Comparison of ENCODE assay signal across 15 cellular contexts in the genomic region with DNA sequence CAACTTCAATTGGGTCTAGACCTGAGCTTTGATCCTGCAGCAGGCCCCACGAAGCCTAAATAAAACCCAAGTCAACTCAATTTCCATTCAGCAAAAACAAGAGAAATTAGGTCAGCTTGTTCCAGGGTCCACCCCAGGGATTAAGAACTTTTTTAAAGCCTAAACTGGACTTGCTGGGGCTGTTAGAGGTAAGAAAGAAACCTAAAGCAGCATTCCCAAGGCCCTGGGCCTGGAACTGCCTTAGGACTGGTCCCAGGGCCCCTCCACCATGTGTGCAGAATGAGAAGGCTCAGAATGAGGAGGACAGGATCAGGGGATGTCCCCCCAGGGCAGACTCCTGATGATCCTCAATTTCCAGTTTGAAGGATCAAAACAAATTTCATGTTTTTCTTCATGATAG.
DNase-seq lines count a peak whose midpoint lies in the region; ATAC-seq and TF ChIP-seq lines count a peak whose summit lies in the region.
"Had no signal": no experiment of that assay in that cellular context is flagged by ENCODE, and none has a peak within 500 bp of the region (broad histone marks: within the 10 kb centered on the region; RNA-seq: fewer than 3 reads in every experiment).

No MANE protein-coding gene starts in this region.

- in situ Hi-C loops in GM23248 (cut with MboI): no loop called here

- H3K79me2 ChIP-seq in GM23338 (replicated peaks; ENCODE audit: insufficient read depth): peaks cover 6% of the 10 kb centered on the region; the same call in 1 of the 2 replicates
- H3K79me2 ChIP-seq in GM23248 (ENCODE audit: insufficient read depth): peaks cover 4% of the 10 kb centered on the region

- H3K9me3 Mint-ChIP-seq in GM23338: no peaks in the 10 kb centered on the region; the same call in 2 of the 3 replicates
- H3K9me3 Mint-ChIP-seq: HFFc6 had no signal

- no peaks in the 10 kb centered on the region for H3K9me3 ChIP-seq in right atrium auricular region
- H3K9me3 ChIP-seq in upper lobe of left lung: no peaks in the 10 kb centered on the region
- H3K9me3 ChIP-seq in GM23248 (ENCODE audit: low read depth): no peaks in the 10 kb centered on the region

- no peak for TF ChIP-seq EP300 in upper lobe of left lung (IDR thresholded peaks at IDR 0.05)

- H4K20me1 ChIP-seq in GM23338 (replicated peaks; ENCODE audit: insufficient read depth) (no peaks in the 10 kb centered on the region), GM23248 (ENCODE audit: insufficient read depth) (peaks cover 4% of the 10 kb centered on the region; the same call in 1 of the 2 replicates)

- no peaks in the 10 kb centered on the region for H3K36me3 Mint-ChIP-seq in GM23338 (ENCODE audit: low read depth)

- no peak overlapping the region for H3K4me3 Mint-ChIP-seq in GM23338
- H3K4me3 Mint-ChIP-seq: HFFc6 had no signal

- H3K9me2 ChIP-seq in GM23338 (ENCODE audit: insufficient read depth): no peaks in the 10 kb centered on the region
- H3K9me2 ChIP-seq in GM23248 (ENCODE audit: insufficient read depth): no peaks in the 10 kb centered on the region

- 78 to 84% methylated on average over 1 of the region's 1 CpG for WGBS in upper lobe of left lung, 2 donors
- WGBS in GM23248 (ENCODE audit: low coverage in 1 of 2, low lambda C conversion rate in 2 of 2, missing lambda C conversion rate in 2 of 2), 2 experiments: 89 to 91% methylated on average over 1 of the region's 1 CpG

- H2AFZ ChIP-seq in GM23338 (no peak overlapping the region), GM23248 (no peak overlapping the region)

- peaks cover 8% of the 10 kb centered on the region for H3K27me3 Mint-ChIP-seq in GM23338 (ENCODE audit: insufficient read depth, low read depth, poor library complexity)

- H3F3A ChIP-seq in GM23338 (replicated peaks; ENCODE audit: low read depth): no peaks in the 10 kb centered on the region
- no peaks in the 10 kb centered on the region for H3F3A ChIP-seq in GM23248 (ENCODE audit: insufficient read depth)

- H3K36me3 ChIP-seq in GM23338 (ENCODE audit: insufficient read depth) (no peaks in the 10 kb centered on the region), right atrium auricular region (no peaks in the 10 kb centered on the region), upper lobe of left lung (no peaks in the 10 kb centered on the region), GM23248 (ENCODE audit: low read depth) (no peaks in the 10 kb centered on the region)

- H3K4me1 ChIP-seq in GM23338 (ENCODE audit: insufficient read depth) (peaks cover 83% of the 10 kb centered on the region), right atrium auricular region (peaks cover 0 to 21% of the 10 kb centered on the region in 2 donors), upper lobe of left lung (peaks cover 9 to 19% (median 13%) of the 10 kb centered on the region in 4 donors), GM23248 (ENCODE audit: insufficient read depth) (no peaks in the 10 kb centered on the region)

- TF ChIP-seq POLR2A in upper lobe of left lung (IDR thresholded peaks at IDR 0.05): no peak

- H3K27ac ChIP-seq in GM23338 (ENCODE audit: low read depth): no peak overlapping the region
- H3K27ac ChIP-seq in right atrium auricular region: peak overlapping the region; percentile 24 to 41
- peak overlapping the region in 1 of 4 donors; percentile 32 for H3K27ac ChIP-seq in upper lobe of left lung
- H3K27ac ChIP-seq in GM23248: no peak overlapping the region

- peaks cover 82% of the 10 kb centered on the region for H3K4me1 Mint-ChIP-seq in GM23338

- H3K27me3 ChIP-seq in GM23338 (ENCODE audit: insufficient read depth) (peaks cover 17% of the 10 kb centered on the region), right atrium auricular region (no peaks in the 10 kb centered on the region), upper lobe of left lung (no peaks in the 10 kb centered on the region), GM23248 (replicated peaks; ENCODE audit: insufficient read depth) (no peaks in the 10 kb centered on the region)

- intact Hi-C loops in sciatic nerve (cut with DNase I): loop anchor here (10.0 kb wide), 1 partner anchor 380 kb away; no protein-coding TSS in a partner anchor

- peak overlapping the region; percentile 28; the same call in 1 of the 2 replicates for H3K4me2 ChIP-seq in GM23338
- no peak overlapping the region for H3K4me2 ChIP-seq in GM23248 (ENCODE audit: unreplicated experiment)

- no peak overlapping the region for H3K4me3 ChIP-seq in GM23338
- H3K4me3 ChIP-seq in right atrium auricular region: no peak overlapping the region
- no peak overlapping the region for H3K4me3 ChIP-seq in upper lobe of left lung
- H3K4me3 ChIP-seq in GM23248: no peak overlapping the region
- H3K4me3 ChIP-seq: GM12878 had no signal

- no peak for ATAC-seq in GM23338
- peak; percentile 51 for ATAC-seq in sciatic nerve
- ATAC-seq in upper lobe of left lung (ENCODE audit: low FRiP score in 2 of 2): no peak
- no peak for ATAC-seq in GM21576 (IDR thresholded peaks at IDR 0.05; ENCODE audit: unreplicated experiment)
- ATAC-seq: GM12878 had no signal

- TF ChIP-seq CTCF in GM23338 (conservative IDR thresholded peaks at IDR 0.05; ENCODE audit: low read depth in 2 of 2): no peak
- TF ChIP-seq CTCF in right atrium auricular region (IDR thresholded peaks at IDR 0.05): no peak
- TF ChIP-seq CTCF in upper lobe of left lung (IDR thresholded peaks at IDR 0.05): no peak

- H3K27ac Mint-ChIP-seq in GM23338: no peak overlapping the region; the same call in 1 of the 2 replicates

- no peak for DNase-seq in GM23338 (ENCODE audit: low spot score)
- DNase-seq in cerebellar cortex (ENCODE audit: low spot score): peak; percentile 8
- no peak for DNase-seq in right atrium auricular region (ENCODE audit: low spot score)
- DNase-seq in sciatic nerve (ENCODE audit: low spot score): no peak
- no peak for DNase-seq in upper lobe of left lung
- DNase-seq in GM23248: no peak
- DNase-seq in NCI-H2227 treated with DMSO at 0.1 percent for 48 hours (lab: John Stamatoyannopoulos, UW): no peak
- DNase-seq: DMS153, EL, GOT3, HFFc6, NCI-H1930, NCI-H510A treated with DMSO at 0.1 percent for 48 hours had no signal

- H3K9ac ChIP-seq in GM23248: no peak overlapping the region

TF ChIP-seq in GM23338, 12 proteins besides CTCF, POLR2A, EP300 and RAD21 (continues in another document):
- TF ChIP-seq POLR2AphosphoS5 (IDR thresholded peaks at IDR 0.05; ENCODE audit: low read depth): no peak
- no peak for TF ChIP-seq STAT1 (IDR thresholded peaks at IDR 0.05; ENCODE audit: unreplicated experiment)
- no peak for TF ChIP-seq EZH2 (IDR thresholded peaks at IDR 0.05; ENCODE audit: low read depth, unreplicated experiment)
- TF ChIP-seq, protein P1, sequence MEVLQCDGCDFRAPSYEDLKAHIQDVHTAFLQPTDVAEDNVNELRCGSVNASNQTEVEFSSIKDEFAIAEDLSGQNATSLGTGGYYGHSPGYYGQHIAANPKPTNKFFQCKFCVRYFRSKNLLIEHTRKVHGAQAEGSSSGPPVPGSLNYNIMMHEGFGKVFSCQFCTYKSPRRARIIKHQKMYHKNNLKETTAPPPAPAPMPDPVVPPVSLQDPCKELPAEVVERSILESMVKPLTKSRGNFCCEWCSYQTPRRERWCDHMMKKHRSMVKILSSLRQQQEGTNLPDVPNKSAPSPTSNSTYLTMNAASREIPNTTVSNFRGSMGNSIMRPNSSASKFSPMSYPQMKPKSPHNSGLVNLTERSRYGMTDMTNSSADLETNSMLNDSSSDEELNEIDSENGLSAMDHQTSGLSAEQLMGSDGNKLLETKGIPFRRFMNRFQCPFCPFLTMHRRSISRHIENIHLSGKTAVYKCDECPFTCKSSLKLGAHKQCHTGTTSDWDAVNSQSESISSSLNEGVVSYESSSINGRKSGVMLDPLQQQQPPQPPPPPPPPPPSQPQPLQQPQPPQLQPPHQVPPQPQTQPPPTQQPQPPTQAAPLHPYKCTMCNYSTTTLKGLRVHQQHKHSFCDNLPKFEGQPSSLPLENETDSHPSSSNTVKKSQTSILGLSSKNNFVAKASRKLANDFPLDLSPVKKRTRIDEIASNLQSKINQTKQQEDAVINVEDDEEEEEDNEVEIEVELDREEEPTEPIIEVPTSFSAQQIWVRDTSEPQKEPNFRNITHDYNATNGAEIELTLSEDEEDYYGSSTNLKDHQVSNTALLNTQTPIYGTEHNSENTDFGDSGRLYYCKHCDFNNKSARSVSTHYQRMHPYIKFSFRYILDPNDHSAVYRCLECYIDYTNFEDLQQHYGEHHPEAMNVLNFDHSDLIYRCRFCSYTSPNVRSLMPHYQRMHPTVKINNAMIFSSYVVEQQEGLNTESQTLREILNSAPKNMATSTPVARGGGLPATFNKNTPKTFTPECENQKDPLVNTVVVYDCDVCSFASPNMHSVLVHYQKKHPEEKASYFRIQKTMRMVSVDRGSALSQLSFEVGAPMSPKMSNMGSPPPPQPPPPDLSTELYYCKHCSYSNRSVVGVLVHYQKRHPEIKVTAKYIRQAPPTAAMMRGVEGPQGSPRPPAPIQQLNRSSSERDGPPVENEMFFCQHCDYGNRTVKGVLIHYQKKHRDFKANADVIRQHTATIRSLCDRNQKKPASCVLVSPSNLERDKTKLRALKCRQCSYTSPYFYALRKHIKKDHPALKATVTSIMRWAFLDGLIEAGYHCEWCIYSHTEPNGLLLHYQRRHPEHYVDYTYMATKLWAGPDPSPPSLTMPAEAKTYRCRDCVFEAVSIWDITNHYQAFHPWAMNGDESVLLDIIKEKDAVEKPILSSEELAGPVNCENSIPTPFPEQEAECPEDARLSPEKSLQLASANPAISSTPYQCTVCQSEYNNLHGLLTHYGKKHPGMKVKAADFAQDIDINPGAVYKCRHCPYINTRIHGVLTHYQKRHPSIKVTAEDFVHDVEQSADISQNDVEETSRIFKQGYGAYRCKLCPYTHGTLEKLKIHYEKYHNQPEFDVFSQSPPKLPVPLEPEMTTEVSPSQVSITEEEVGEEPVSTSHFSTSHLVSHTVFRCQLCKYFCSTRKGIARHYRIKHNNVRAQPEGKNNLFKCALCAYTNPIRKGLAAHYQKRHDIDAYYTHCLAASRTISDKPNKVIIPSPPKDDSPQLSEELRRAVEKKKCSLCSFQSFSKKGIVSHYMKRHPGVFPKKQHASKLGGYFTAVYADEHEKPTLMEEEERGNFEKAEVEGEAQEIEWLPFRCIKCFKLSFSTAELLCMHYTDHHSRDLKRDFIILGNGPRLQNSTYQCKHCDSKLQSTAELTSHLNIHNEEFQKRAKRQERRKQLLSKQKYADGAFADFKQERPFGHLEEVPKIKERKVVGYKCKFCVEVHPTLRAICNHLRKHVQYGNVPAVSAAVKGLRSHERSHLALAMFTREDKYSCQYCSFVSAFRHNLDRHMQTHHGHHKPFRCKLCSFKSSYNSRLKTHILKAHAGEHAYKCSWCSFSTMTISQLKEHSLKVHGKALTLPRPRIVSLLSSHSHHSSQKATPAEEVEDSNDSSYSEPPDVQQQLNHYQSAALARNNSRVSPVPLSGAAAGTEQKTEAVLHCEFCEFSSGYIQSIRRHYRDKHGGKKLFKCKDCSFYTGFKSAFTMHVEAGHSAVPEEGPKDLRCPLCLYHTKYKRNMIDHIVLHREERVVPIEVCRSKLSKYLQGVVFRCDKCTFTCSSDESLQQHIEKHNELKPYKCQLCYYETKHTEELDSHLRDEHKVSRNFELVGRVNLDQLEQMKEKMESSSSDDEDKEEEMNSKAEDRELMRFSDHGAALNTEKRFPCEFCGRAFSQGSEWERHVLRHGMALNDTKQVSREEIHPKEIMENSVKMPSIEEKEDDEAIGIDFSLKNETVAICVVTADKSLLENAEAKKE (CRISPR knock-in tag; IDR thresholded peaks at IDR 0.05): no peak

Comparison
In these comparisons a context has a peak if more than half of its experiments do, and no peak if none do; other contexts are left out.
1. H3K27ac ChIP-seq: peak in right atrium auricular region (2 of 2); none in GM23338 (single experiment) and GM23248 (single experiment).